ENCODE assay signal across 1 cellular context in genomic region chr4:76485450-76485849, GRCh38.
A peak's percentile ranks its signal among the peaks of the same experiment; 100 is the strongest.
TF ChIP-seq lines count a peak whose summit lies in the region.

No MANE protein-coding gene starts in this region.

TF ChIP-seq in H1, 55 proteins besides CTCF, POLR2A, EP300 and RAD21 (continued from another document):
- TF ChIP-seq CHD7 (IDR thresholded peaks at IDR 0.05; ENCODE audit: insufficient replicate concordance, low read length) = peak; percentile 36
- peak; percentile 82; the same call in 1 of the 2 replicates for TF ChIP-seq JUND (IDR thresholded peaks at IDR 0.05; ENCODE audit: low read length)
